ENCODE assay signal across 6 cellular contexts in genomic region chr17:61733021-61733420, GRCh38.
"Had no signal": no experiment of that assay in that cellular context is flagged by ENCODE, and none has a peak within 500 bp of the region (broad histone marks: within the 10 kb centered on the region; RNA-seq: fewer than 3 reads in every experiment).

No MANE protein-coding gene starts in this region.

- FAIRE-seq: GM12891, GM12892, GM18507, GM19239 had no signal

- DNase-seq: GDM1, GF-D8 had no signal
